8 cellular contexts compared by ENCODE assay signal in genomic region chr1:28246427-28246832, GRCh38.
DNase-seq lines count a peak whose midpoint lies in the region; ATAC-seq lines count a peak whose summit lies in the region.

No MANE protein-coding gene starts in this region.

- no peak for ATAC-seq in stimulated activated memory B cell treated with anti-CD40 and anti-IgM and Interleukin-4, amounts not matched to agents 10 μg/mL and 1 μg/mL and 100 μg/mL, for 72 hours
- ATAC-seq in GM19328 (IDR thresholded peaks at IDR 0.05; ENCODE audit: unreplicated experiment): no peak

- peak overlapping the region; percentile 100 for H3K4me3 Mint-ChIP-seq in stimulated activated memory B cell treated with anti-CD40 and anti-IgM and Interleukin-4, amounts not matched to agents 10 μg/mL and 1 μg/mL and 100 μg/mL, for 72 hours

- DNase-seq in DMS 273 (lab: John Stamatoyannopoulos, UW; ENCODE audit: unreplicated experiment): peak; percentile 37
- no peak for DNase-seq in DMS 273 treated with DMSO at 0.1 percent for 48 hours (lab: John Stamatoyannopoulos, UW)
- peak; percentile 27 for DNase-seq in activated CD4-positive, alpha-beta T cell treated with anti-CD3 and anti-CD28 coated beads, Interleukin-2, amount 50 U/mL, for 1 hour
- no peak for DNase-seq in iPS DF 6.9 (ENCODE audit: low read depth, low spot score)
- DNase-seq in COR-L47 (lab: John Stamatoyannopoulos, UW): no peak

- H3K4me3 ChIP-seq in HUES6 (ENCODE audit: low read depth, low read length) (peak overlapping the region; percentile 56), iPS DF 6.9 (ENCODE audit: low read length) (peak overlapping the region; percentile 44; the same call in 1 of the 2 replicates)

- no peaks in the 10 kb centered on the region for H3K9me3 Mint-ChIP-seq in stimulated activated memory B cell treated with anti-CD40 and anti-IgM and Interleukin-4, amounts not matched to agents 10 μg/mL and 1 μg/mL and 100 μg/mL, for 72 hours

- no peaks in the 10 kb centered on the region for H3K9me3 ChIP-seq in HUES6 (ENCODE audit: control insufficient read depth, insufficient read depth, low read depth, low read length)
- H3K9me3 ChIP-seq in iPS DF 6.9 (ENCODE audit: control insufficient read depth, insufficient read depth, low read length): no peaks in the 10 kb centered on the region

- H3K27me3 Mint-ChIP-seq in stimulated activated memory B cell treated with anti-CD40 and anti-IgM and Interleukin-4, amounts not matched to agents 10 μg/mL and 1 μg/mL and 100 μg/mL, for 72 hours: no peaks in the 10 kb centered on the region

- peaks cover 63% of the 10 kb centered on the region for H3K4me1 Mint-ChIP-seq in stimulated activated memory B cell treated with anti-CD40 and anti-IgM and Interleukin-4, amounts not matched to agents 10 μg/mL and 1 μg/mL and 100 μg/mL, for 72 hours

- peak overlapping the region; percentile 54 for H3K9ac ChIP-seq in HUES6 (ENCODE audit: low read length)

- peak overlapping the region; percentile 100 for H3K27ac Mint-ChIP-seq in stimulated activated memory B cell treated with anti-CD40 and anti-IgM and Interleukin-4, amounts not matched to agents 10 μg/mL and 1 μg/mL and 100 μg/mL, for 72 hours

- no peaks in the 10 kb centered on the region for H3K27me3 ChIP-seq in HUES6 (ENCODE audit: control insufficient read depth, insufficient read depth, low read length)
- no peaks in the 10 kb centered on the region for H3K27me3 ChIP-seq in iPS DF 6.9 (ENCODE audit: control insufficient read depth, insufficient read depth, low read length)

- peaks cover 25% of the 10 kb centered on the region for H3K4me1 ChIP-seq in HUES6 (ENCODE audit: control insufficient read depth, insufficient read depth, low read length)
- peaks cover 4% of the 10 kb centered on the region; the same call in 1 of the 2 replicates for H3K4me1 ChIP-seq in iPS DF 6.9 (ENCODE audit: control insufficient read depth, insufficient read depth, low read length)

- WGBS in iPS DF 6.9 (ENCODE audit: insufficient coverage, insufficient read length): no CpG with 5 or more reads among the region's 11 CpGs

- H3K36me3 ChIP-seq in HUES6 (ENCODE audit: control insufficient read depth, insufficient read depth, low read length) (no peaks in the 10 kb centered on the region), iPS DF 6.9 (ENCODE audit: control insufficient read depth, insufficient read depth, low read length) (no peaks in the 10 kb centered on the region; the same call in 1 of the 2 replicates)

- H3K36me3 Mint-ChIP-seq in stimulated activated memory B cell treated with anti-CD40 and anti-IgM and Interleukin-4, amounts not matched to agents 10 μg/mL and 1 μg/mL and 100 μg/mL, for 72 hours: no peaks in the 10 kb centered on the region

- H3K27ac ChIP-seq in HUES6 (ENCODE audit: low read depth, low read length) (peak overlapping the region; percentile 20; the same call in 1 of the 2 replicates), iPS DF 6.9 (ENCODE audit: low read length) (no peak overlapping the region)

Comparison
In these comparisons a context has a peak if more than half of its experiments do, and no peak if none do; other contexts are left out.
1. DNase-seq: peak in DMS 273 (single experiment) and activated CD4-positive, alpha-beta T cell treated with anti-CD3 and anti-CD28 coated beads, Interleukin-2, amount 50 U/mL, for 1 hour (single experiment); none in DMS 273 treated with DMSO at 0.1 percent for 48 hours (single experiment), iPS DF 6.9 (single experiment) and COR-L47 (single experiment).